In the genomic region with DNA sequence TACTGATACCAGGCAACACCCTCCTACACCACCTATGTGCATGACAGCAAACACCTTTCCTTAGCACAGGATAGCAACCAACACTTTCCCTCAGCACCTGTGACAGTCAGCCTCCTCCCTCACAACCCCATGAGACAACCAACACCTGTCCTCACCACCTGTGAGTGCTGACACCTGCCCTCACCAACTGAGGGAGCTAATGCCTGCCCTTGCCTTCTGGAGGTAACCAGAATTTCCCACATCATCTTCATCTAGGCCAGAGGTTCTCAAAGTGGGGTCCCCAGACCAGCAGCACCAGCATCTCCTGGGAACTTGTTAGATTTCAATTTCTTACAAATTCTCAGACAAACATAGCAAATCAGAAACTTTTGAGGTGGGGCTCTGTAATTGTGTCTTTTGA, we compare ENCODE assay signal across 1 cellular context.
TF ChIP-seq lines count a peak whose summit lies in the region.

No MANE protein-coding gene starts in this region.

TF ChIP-seq in HCT116, 20 proteins besides CTCF, POLR2A, EP300 and RAD21 (continued from another document):
- TF ChIP-seq, protein P1, sequence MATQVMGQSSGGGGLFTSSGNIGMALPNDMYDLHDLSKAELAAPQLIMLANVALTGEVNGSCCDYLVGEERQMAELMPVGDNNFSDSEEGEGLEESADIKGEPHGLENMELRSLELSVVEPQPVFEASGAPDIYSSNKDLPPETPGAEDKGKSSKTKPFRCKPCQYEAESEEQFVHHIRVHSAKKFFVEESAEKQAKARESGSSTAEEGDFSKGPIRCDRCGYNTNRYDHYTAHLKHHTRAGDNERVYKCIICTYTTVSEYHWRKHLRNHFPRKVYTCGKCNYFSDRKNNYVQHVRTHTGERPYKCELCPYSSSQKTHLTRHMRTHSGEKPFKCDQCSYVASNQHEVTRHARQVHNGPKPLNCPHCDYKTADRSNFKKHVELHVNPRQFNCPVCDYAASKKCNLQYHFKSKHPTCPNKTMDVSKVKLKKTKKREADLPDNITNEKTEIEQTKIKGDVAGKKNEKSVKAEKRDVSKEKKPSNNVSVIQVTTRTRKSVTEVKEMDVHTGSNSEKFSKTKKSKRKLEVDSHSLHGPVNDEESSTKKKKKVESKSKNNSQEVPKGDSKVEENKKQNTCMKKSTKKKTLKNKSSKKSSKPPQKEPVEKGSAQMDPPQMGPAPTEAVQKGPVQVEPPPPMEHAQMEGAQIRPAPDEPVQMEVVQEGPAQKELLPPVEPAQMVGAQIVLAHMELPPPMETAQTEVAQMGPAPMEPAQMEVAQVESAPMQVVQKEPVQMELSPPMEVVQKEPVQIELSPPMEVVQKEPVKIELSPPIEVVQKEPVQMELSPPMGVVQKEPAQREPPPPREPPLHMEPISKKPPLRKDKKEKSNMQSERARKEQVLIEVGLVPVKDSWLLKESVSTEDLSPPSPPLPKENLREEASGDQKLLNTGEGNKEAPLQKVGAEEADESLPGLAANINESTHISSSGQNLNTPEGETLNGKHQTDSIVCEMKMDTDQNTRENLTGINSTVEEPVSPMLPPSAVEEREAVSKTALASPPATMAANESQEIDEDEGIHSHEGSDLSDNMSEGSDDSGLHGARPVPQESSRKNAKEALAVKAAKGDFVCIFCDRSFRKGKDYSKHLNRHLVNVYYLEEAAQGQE (IDR thresholded peaks at IDR 0.05; ENCODE audit: low read depth), result no peak
- no peak for TF ChIP-seq POLR2AphosphoS5 (IDR thresholded peaks at IDR 0.05; ENCODE audit: low read depth, low read length)
- no peak for TF ChIP-seq EZH2 (IDR thresholded peaks at IDR 0.05)
- TF ChIP-seq FOSL1 (IDR thresholded peaks at IDR 0.05; ENCODE audit: low read depth), result no peak
- no peak for TF ChIP-seq TCF7L2 (IDR thresholded peaks at IDR 0.05; ENCODE audit: borderline replicate concordance, extremely low read depth, insufficient read depth, insufficient read length)
- TF ChIP-seq JUND (IDR thresholded peaks at IDR 0.05), result no peak
- TF ChIP-seq, protein P2, sequence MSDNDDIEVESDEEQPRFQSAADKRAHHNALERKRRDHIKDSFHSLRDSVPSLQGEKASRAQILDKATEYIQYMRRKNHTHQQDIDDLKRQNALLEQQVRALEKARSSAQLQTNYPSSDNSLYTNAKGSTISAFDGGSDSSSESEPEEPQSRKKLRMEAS (IDR thresholded peaks at IDR 0.05), result no peak
- no peak for TF ChIP-seq CBX3 (IDR thresholded peaks at IDR 0.05; ENCODE audit: low read depth)
- no peak for TF ChIP-seq YY1 (IDR thresholded peaks at IDR 0.05; ENCODE audit: extremely low read depth, insufficient replicate concordance, low read depth, low read length)
